ENCODE assay signal across 21 cellular contexts in genomic region chr17:17091856-17092756, GRCh38. TPM values are rescaled to one million over a fixed set of nuclear protein-coding genes. Genes with fewer than 3 reads are reported as not detected.
DNase-seq lines count a peak whose midpoint lies in the region; ATAC-seq and TF ChIP-seq lines count a peak whose summit lies in the region.
"Had no signal": no experiment of that assay in that cellular context is flagged by ENCODE, and none has a peak within 500 bp of the region (broad histone marks: within the 10 kb centered on the region; RNA-seq: fewer than 3 reads in every experiment).

No MANE protein-coding gene starts in this region.

- H3K27me3 Mint-ChIP-seq in Caco-2 (ENCODE audit: insufficient read depth, unreplicated experiment): no peaks in the 10 kb centered on the region
- no peaks in the 10 kb centered on the region for H3K27me3 Mint-ChIP-seq in endodermal cell (ENCODE audit: insufficient read depth)
- H3K27me3 Mint-ChIP-seq in stimulated activated naive B cell treated with anti-CD40 and anti-IgM and Interleukin-4, amounts not matched to agents 10 μg/mL and 1 μg/mL and 100 μg/mL, for 72 hours: no peaks in the 10 kb centered on the region
- H3K27me3 Mint-ChIP-seq: naive thymus-derived CD8-positive, alpha-beta T cell had no signal

- H3K4me1 Mint-ChIP-seq in Caco-2 (ENCODE audit: low read depth, unreplicated experiment): peaks cover 36% of the 10 kb centered on the region
- peaks cover 31% of the 10 kb centered on the region for H3K4me1 Mint-ChIP-seq in endodermal cell
- H3K4me1 Mint-ChIP-seq in stimulated activated naive B cell treated with anti-CD40 and anti-IgM and Interleukin-4, amounts not matched to agents 10 μg/mL and 1 μg/mL and 100 μg/mL, for 72 hours: peaks cover 51 to 80% of the 10 kb centered on the region in 2 donors

- no peak for DNase-seq in Caco-2
- peak; percentile 11 for DNase-seq in KBM-7
- DNase-seq in endodermal cell: no peak
- no peak for DNase-seq in stimulated activated naive B cell treated with anti-CD40 and anti-IgM and Interleukin-4, amounts not matched to agents 10 μg/mL and 1 μg/mL and 100 μg/mL, for 72 hours
- DNase-seq in activated T-cell treated with anti-CD3 and anti-CD28 coated beads, Interleukin-2, amount 50 U/mL, for 1 hour: no peak
- no peak for DNase-seq in NCI-H2227 treated with DMSO at 0.1 percent for 48 hours (lab: John Stamatoyannopoulos, UW)
- no peak for DNase-seq in kidney glomerular epithelial cell (lab: John Stamatoyannopoulos, UW)
- DNase-seq: activated naive CD4-positive, alpha-beta T cell treated with anti-CD3 and anti-CD28 coated beads, Interleukin-2, amount 50 U/mL, for 16 hours; activated T-cell treated with anti-CD3 and anti-CD28 coated beads, Interleukin-2, amount 50 U/mL, for 72 hours; effector CD8-positive, alpha-beta T cell; NCI-H1048; NCI-H187 treated with DMSO at 0.1 percent for 48 hours; NCI-H345; sigmoid colon; thyroid gland had no signal

- H3K9ac ChIP-seq in endodermal cell (ENCODE audit: extremely low read depth, low read length, poor library complexity, severe bottlenecking): no peak overlapping the region
- H3K9ac ChIP-seq: parathyroid adenoma had no signal

- H3K4me3 Mint-ChIP-seq in Caco-2 (ENCODE audit: unreplicated experiment): no peak overlapping the region
- no peak overlapping the region for H3K4me3 Mint-ChIP-seq in endodermal cell
- peak overlapping the region in 1 of 2 donors; percentile 25 for H3K4me3 Mint-ChIP-seq in stimulated activated naive B cell treated with anti-CD40 and anti-IgM and Interleukin-4, amounts not matched to agents 10 μg/mL and 1 μg/mL and 100 μg/mL, for 72 hours
- H3K4me3 Mint-ChIP-seq: activated T-cell treated with anti-CD3 and anti-CD28 coated beads, Interleukin-2, amount 50 U/mL, for 72 hours; naive thymus-derived CD8-positive, alpha-beta T cell had no signal

- WGBS in endodermal cell (ENCODE audit: insufficient coverage in 1 of 2, insufficient read length in 1 of 2), 2 experiments: 64 to 81% methylated on average over 4 to 14 of the region's 14 CpGs

- H3K36me3 ChIP-seq in Caco-2 (ENCODE audit: control insufficient read depth, insufficient read depth, low read length) (peaks cover 4% of the 10 kb centered on the region), endodermal cell (ENCODE audit: control insufficient read depth, insufficient read depth, low read length) (peaks cover 6% of the 10 kb centered on the region)
- H3K36me3 ChIP-seq: thyroid gland had no signal

- H3K27ac ChIP-seq in endodermal cell (ENCODE audit: low read depth, low read length): peak overlapping the region; percentile 32
- H3K27ac ChIP-seq: parathyroid adenoma, sigmoid colon, thyroid gland had no signal

- intact Hi-C loops in Caco-2 (cut with micrococcal nuclease; ENCODE audit: unreplicated experiment): no loop called here

- H3K9me3 Mint-ChIP-seq in Caco-2 (ENCODE audit: unreplicated experiment): no peaks in the 10 kb centered on the region
- no peaks in the 10 kb centered on the region for H3K9me3 Mint-ChIP-seq in endodermal cell
- no peaks in the 10 kb centered on the region for H3K9me3 Mint-ChIP-seq in stimulated activated naive B cell treated with anti-CD40 and anti-IgM and Interleukin-4, amounts not matched to agents 10 μg/mL and 1 μg/mL and 100 μg/mL, for 72 hours
- H3K9me3 Mint-ChIP-seq: activated T-cell treated with anti-CD3 and anti-CD28 coated beads, Interleukin-2, amount 50 U/mL, for 72 hours; naive thymus-derived CD8-positive, alpha-beta T cell had no signal

- CTCF ChIA-PET in Caco-2 (lab: Charles Lee): no interaction called here

- H3K9me3 ChIP-seq in Caco-2: no peaks in the 10 kb centered on the region
- H3K9me3 ChIP-seq in endodermal cell (ENCODE audit: control insufficient read depth, low read length): no peaks in the 10 kb centered on the region
- H3K9me3 ChIP-seq: Peyer's patch, sigmoid colon, thyroid gland had no signal

- H3K36me3 Mint-ChIP-seq in Caco-2 (ENCODE audit: insufficient read depth, unreplicated experiment) (peaks cover 63% of the 10 kb centered on the region), endodermal cell (ENCODE audit: low read depth) (peaks cover 19% of the 10 kb centered on the region)
- peaks cover 28 to 50% of the 10 kb centered on the region in 2 donors for H3K36me3 Mint-ChIP-seq in stimulated activated naive B cell treated with anti-CD40 and anti-IgM and Interleukin-4, amounts not matched to agents 10 μg/mL and 1 μg/mL and 100 μg/mL, for 72 hours

- POLR2A ChIA-PET in Caco-2 (lab: Charles Lee): no interaction called here

- ATAC-seq in stimulated activated naive B cell treated with anti-CD40 and anti-IgM and Interleukin-4, amounts not matched to agents 10 μg/mL and 1 μg/mL and 100 μg/mL, for 72 hours (replicated peaks): peak; percentile 29 to 46
- ATAC-seq: activated CD4-positive, CD25-positive, alpha-beta regulatory T cell treated with anti-CD3 and anti-CD28 coated beads, Interleukin-2, amount 50 U/mL, for 24 hours; activated T-cell treated with anti-CD3 and anti-CD28 coated beads, Interleukin-2, amount 50 U/mL, for 72 hours; esophagus mucosa; naive thymus-derived CD8-positive, alpha-beta T cell; SK-N-SH treated with all-trans-retinoic acid at 6 μM for 48 hours had no signal

- H3K27me3 ChIP-seq in Caco-2 (replicated peaks; ENCODE audit: control insufficient read depth, insufficient read depth, low read length) (no peaks in the 10 kb centered on the region), endodermal cell (ENCODE audit: control insufficient read depth, insufficient read depth, low read length, poor library complexity, severe bottlenecking) (no peaks in the 10 kb centered on the region)
- H3K27me3 ChIP-seq: Peyer's patch, sigmoid colon, thyroid gland had no signal

- H3K4me1 ChIP-seq in Caco-2: peaks cover 41% of the 10 kb centered on the region
- H3K4me1 ChIP-seq in endodermal cell (ENCODE audit: control insufficient read depth, insufficient read depth, low read length): no peaks in the 10 kb centered on the region

- H3K4me3 ChIP-seq in Caco-2 (ENCODE audit: low read depth, low read length) (no peak overlapping the region), endodermal cell (ENCODE audit: low read length) (no peak overlapping the region)
- H3K4me3 ChIP-seq: Peyer's patch, sigmoid colon, thyroid gland had no signal

- in situ Hi-C loops in KBM-7 (cut with MboI; ENCODE audit: low pct_unique_long_range_greater_than_20kb, low sequenced_read_pairs): no loop called here

- H3K27ac Mint-ChIP-seq in Caco-2 (ENCODE audit: unreplicated experiment) (peak overlapping the region; percentile 48), endodermal cell (peak overlapping the region; percentile 40)
- no peak overlapping the region for H3K27ac Mint-ChIP-seq in stimulated activated naive B cell treated with anti-CD40 and anti-IgM and Interleukin-4, amounts not matched to agents 10 μg/mL and 1 μg/mL and 100 μg/mL, for 72 hours
- H3K27ac Mint-ChIP-seq: activated T-cell treated with anti-CD3 and anti-CD28 coated beads, Interleukin-2, amount 50 U/mL, for 72 hours had no signal

- TF ChIP-seq CTCF in Caco-2 (IDR thresholded peaks at IDR 0.05; ENCODE audit: insufficient read depth in 1 of 2, low read depth in 1 of 2, low read length in 1 of 2, severe bottlenecking in 1 of 2, unreplicated experiment in 1 of 2) (no peak), endodermal cell (conservative IDR thresholded peaks at IDR 0.05) (no peak)

- no TSS peak for BruUV-seq in Caco-2 (replicated peaks; lab: Mats Ljungman, UMichigan)

RNA-seq across cellular contexts. Expression of gene MPRIP, which starts 49.8 kb away (rescaled TPM):
- total RNA-seq in Caco-2 (2022) (284 and 311 TPM in 2 replicates), endodermal cell (100 to 1,000 TPM; 154 to 155 TPM)
- polyA plus RNA-seq in endodermal cell (2013, experiment 1 of 2): 126 TPM
- polyA plus RNA-seq in endodermal cell (2013, experiment 2 of 2): 112 TPM
